Comparison of ENCODE assay signal across 13 cellular contexts in the genomic region with DNA sequence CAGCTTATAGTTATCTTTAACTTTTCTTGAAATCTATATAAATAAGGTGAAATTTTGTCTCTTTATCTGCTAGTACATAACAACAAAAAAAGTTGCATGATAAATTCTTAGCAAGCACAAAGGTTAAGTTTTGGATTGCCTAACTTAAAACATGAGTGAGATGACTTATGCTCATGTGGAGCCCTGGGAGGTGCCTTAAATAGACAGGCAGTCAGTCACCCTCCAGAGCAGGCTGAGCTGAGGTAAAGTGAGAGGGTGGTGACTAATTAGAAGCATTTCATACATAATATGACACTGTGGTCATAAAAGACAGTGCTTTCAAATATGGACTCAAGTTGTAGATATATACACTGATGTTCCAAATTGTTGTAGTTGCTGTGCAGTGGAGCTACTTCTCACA. TPM values are rescaled to one million over a fixed set of nuclear protein-coding genes. Genes with fewer than 3 reads are reported as not detected.
DNase-seq lines count a peak whose midpoint lies in the region; ATAC-seq, FAIRE-seq and TF ChIP-seq lines count a peak whose summit lies in the region.
"Had no signal": no experiment of that assay in that cellular context is flagged by ENCODE, and none has a peak within 500 bp of the region (broad histone marks: within the 10 kb centered on the region; RNA-seq: fewer than 3 reads in every experiment).

No MANE protein-coding gene starts in this region.

- peak; percentile 43 to 70 for ATAC-seq in activated naive CD4-positive, alpha-beta T cell treated with anti-CD3 and anti-CD28 coated beads, Interleukin-2, amount 50 U/mL, for 72 hours
- ATAC-seq in upper lobe of right lung (peak; percentile 92), HG03025 (IDR thresholded peaks at IDR 0.05; ENCODE audit: low FRiP score, unreplicated experiment) (no peak), GM18511 (IDR thresholded peaks at IDR 0.05; ENCODE audit: unreplicated experiment) (no peak)

- H3K9me3 ChIP-seq in upper lobe of right lung = no peaks in the 10 kb centered on the region
- H3K9me3 ChIP-seq: colonic mucosa, right atrium auricular region had no signal

- TF ChIP-seq CTCF in fibroblast of the aortic adventitia (IDR thresholded peaks at IDR 0.05; ENCODE audit: insufficient read depth, low read length) (no peak), upper lobe of right lung (IDR thresholded peaks at IDR 0.05) (no peak)

- no peak for FAIRE-seq in RCC 7860 (lab: Jason Lieb, UNC)

- H3K36me3 Mint-ChIP-seq in activated naive CD4-positive, alpha-beta T cell treated with anti-CD3 and anti-CD28 coated beads, Interleukin-2, amount 50 U/mL, for 72 hours = no peaks in the 10 kb centered on the region

- intact Hi-C loops in upper lobe of right lung (cut with DNase I) = no loop called here

- H3K36me3 ChIP-seq in upper lobe of right lung = no peaks in the 10 kb centered on the region
- H3K36me3 ChIP-seq: colonic mucosa, right atrium auricular region had no signal

- no peak for DNase-seq in activated naive CD4-positive, alpha-beta T cell treated with anti-CD3 and anti-CD28 coated beads, Interleukin-2, amount 50 U/mL, for 72 hours (ENCODE audit: low spot score in 2 of 2)
- no peak for DNase-seq in activated naive CD4-positive, alpha-beta T cell (lab: John Stamatoyannopoulos, UW)
- peak; percentile 54 for DNase-seq in RCC 7860 (ENCODE audit: low spot score)
- peak; percentile 63 for DNase-seq in fibroblast of the aortic adventitia (ENCODE audit: low read depth)
- no peak for DNase-seq in upper lobe of right lung
- DNase-seq in SIG-M5 treated with dmso at 0.1 percent for 504 hours (lab: John Stamatoyannopoulos, UW; ENCODE audit: unreplicated experiment) = no peak
- DNase-seq: colonic mucosa, NCI-H2029 treated with DMSO at 0.1 percent for 48 hours had no signal

- peak overlapping the region; percentile 4 for H3K27ac ChIP-seq in upper lobe of right lung
- H3K27ac ChIP-seq: colonic mucosa, right atrium auricular region had no signal

- H3K27me3 ChIP-seq in upper lobe of right lung = no peaks in the 10 kb centered on the region
- H3K27me3 ChIP-seq: colonic mucosa, right atrium auricular region had no signal

- H3K27ac Mint-ChIP-seq in activated naive CD4-positive, alpha-beta T cell treated with anti-CD3 and anti-CD28 coated beads, Interleukin-2, amount 50 U/mL, for 72 hours = no peak overlapping the region
- H3K27ac Mint-ChIP-seq: B cell; T-helper 1 cell treated with Interleukin-12 subunit alpha and Interleukin-12 subunit beta and Interleukin-4 antibody, amounts not matched to agents 30 μg/mL and 1 μg/mL, for 36 hours had no signal

- no peaks in the 10 kb centered on the region for H3K4me1 ChIP-seq in upper lobe of right lung
- H3K4me1 ChIP-seq: colonic mucosa, right atrium auricular region had no signal

- no peaks in the 10 kb centered on the region for H3K9me3 Mint-ChIP-seq in activated naive CD4-positive, alpha-beta T cell treated with anti-CD3 and anti-CD28 coated beads, Interleukin-2, amount 50 U/mL, for 72 hours
- H3K9me3 Mint-ChIP-seq: T-helper 1 cell treated with Interleukin-12 subunit alpha and Interleukin-12 subunit beta and Interleukin-4 antibody, amounts not matched to agents 30 μg/mL and 1 μg/mL, for 36 hours had no signal

- no peak overlapping the region for H3K4me3 ChIP-seq in fibroblast of the aortic adventitia (ENCODE audit: low read depth, low read length)
- no peak overlapping the region for H3K4me3 ChIP-seq in upper lobe of right lung
- H3K4me3 ChIP-seq: colonic mucosa, right atrium auricular region had no signal

RNA-seq across cellular contexts. Expression of a gene that starts 14.6 kb away (rescaled TPM):
- not detected for total RNA-seq in activated naive CD4-positive, alpha-beta T cell treated with anti-CD3 and anti-CD28 coated beads, Interleukin-2, amount 50 U/mL, for 72 hours
- total RNA-seq in fibroblast of the aortic adventitia (ENCODE audit: low replicate concordance) (50.4 and 101 TPM in 2 replicates), upper lobe of right lung (79.1 TPM)

Comparison
In these comparisons a context has a peak if more than half of its experiments do, and no peak if none do; other contexts are left out.
1. ATAC-seq: peak in activated naive CD4-positive, alpha-beta T cell treated with anti-CD3 and anti-CD28 coated beads, Interleukin-2, amount 50 U/mL, for 72 hours (2 of 2) and upper lobe of right lung (single experiment); none in HG03025 (single experiment) and GM18511 (single experiment).
2. DNase-seq: peak in RCC 7860 (single experiment) and fibroblast of the aortic adventitia (single experiment); none in activated naive CD4-positive, alpha-beta T cell treated with anti-CD3 and anti-CD28 coated beads, Interleukin-2, amount 50 U/mL, for 72 hours (0 of 2), activated naive CD4-positive, alpha-beta T cell (0 of 4), upper lobe of right lung (single experiment) and SIG-M5 treated with dmso at 0.1 percent for 504 hours (single experiment).
3. RNA of a gene that starts 14.6 kb away (total RNA-seq): 50.4 to 101 TPM in fibroblast of the aortic adventitia and 79.1 TPM in upper lobe of right lung (single experiment); not detected in activated naive CD4-positive, alpha-beta T cell treated with anti-CD3 and anti-CD28 coated beads, Interleukin-2, amount 50 U/mL, for 72 hours; every median in the first group is over 10 times any median in the second.